ENCODE assay signal across 24 cellular contexts in the genomic region with DNA sequence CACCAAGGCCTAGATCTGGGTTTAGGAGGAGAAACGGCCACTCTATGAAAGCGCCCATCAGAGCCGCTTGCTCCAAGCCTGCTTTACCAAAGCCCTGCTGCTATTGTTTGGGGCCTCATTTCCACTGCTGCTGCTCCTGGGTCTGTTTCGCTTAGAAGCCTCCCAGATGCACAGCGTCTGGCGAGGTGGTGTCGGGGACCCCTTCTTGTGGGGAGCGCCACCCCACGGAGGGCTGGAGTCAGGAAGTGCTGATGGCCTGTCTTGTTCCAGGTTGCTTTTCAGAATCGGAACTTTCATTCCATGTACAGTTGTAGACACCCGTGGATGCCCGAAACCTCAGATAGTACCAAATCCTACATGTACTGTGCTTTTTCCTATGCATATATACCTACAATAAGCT.
"Had no signal": no experiment of that assay in that cellular context is flagged by ENCODE, and none has a peak within 500 bp of the region (broad histone marks: within the 10 kb centered on the region; RNA-seq: fewer than 3 reads in every experiment).

No MANE protein-coding gene starts in this region.

- H3K4me3 ChIP-seq: colonic mucosa, esophagus squamous epithelium, lung, mucosa of descending colon, ovary, right lobe of liver, thoracic aorta had no signal

- H3K27me3 ChIP-seq: colonic mucosa, ovary, right lobe of liver had no signal

- H3K36me3 ChIP-seq: colonic mucosa, esophagus squamous epithelium, ovary, right lobe of liver, thoracic aorta had no signal

- H3K4me1 ChIP-seq: colonic mucosa, right lobe of liver had no signal

- H3K9me3 Mint-ChIP-seq: memory B cell; mesothelial cell of epicardium; naive thymus-derived CD4-positive, alpha-beta T cell; nephron progenitor cell; stimulated activated naive B cell treated with anti-CD40 and anti-IgM and Interleukin-4, amounts not matched to agents 10 μg/mL and 1 μg/mL and 100 μg/mL, for 72 hours; stimulated activated naive CD8-positive, alpha-beta T cell treated with anti-CD3 and anti-CD28 coated beads, Interleukin-15, Interleukin-2, amounts not matched to agents 100 ng/mL and 50 ng/mL, for 24 hours had no signal

- H3K27me3 Mint-ChIP-seq: memory B cell; stimulated activated naive CD8-positive, alpha-beta T cell treated with anti-CD3 and anti-CD28 coated beads, Interleukin-15, Interleukin-2, amounts not matched to agents 100 ng/mL and 50 ng/mL, for 24 hours had no signal

- H3K36me3 Mint-ChIP-seq: memory B cell; mesothelial cell of epicardium; naive thymus-derived CD4-positive, alpha-beta T cell; stimulated activated naive B cell treated with anti-CD40 and anti-IgM and Interleukin-4, amounts not matched to agents 10 μg/mL and 1 μg/mL and 100 μg/mL, for 72 hours had no signal

- DNase-seq: central memory CD4-positive, alpha-beta T cell; colonic mucosa; dermis blood vessel endothelial cell; effector memory CD4-positive, alpha-beta T cell; esophagus squamous epithelium; left ventricle myocardium superior; mucosa of descending colon; naive thymus-derived CD4-positive, alpha-beta T cell; nephron progenitor cell; nucleus accumbens; ovary; posterior cingulate gyrus; retina; right lobe of liver; small intestine; stimulated activated CD4-positive, alpha-beta T cell treated with anti-CD3 and anti-CD28 coated beads, Interleukin-15, amount 100 ng/mL, for 24 hours; stimulated activated CD4-positive, alpha-beta T cell treated with anti-CD3 and anti-CD28 coated beads, Interleukin-2, amount 100 ng/mL, for 48 hours; stimulated activated naive B cell treated with anti-CD40 and anti-IgM and Interleukin-4, amounts not matched to agents 10 μg/mL and 1 μg/mL and 100 μg/mL, for 72 hours; trophoblast cell had no signal

- H3K9me3 ChIP-seq: colonic mucosa, esophagus squamous epithelium, mucosa of descending colon, ovary, right lobe of liver, thoracic aorta had no signal

- ATAC-seq: left ventricle myocardium superior; mucosa of descending colon; naive thymus-derived CD4-positive, alpha-beta T cell; right lobe of liver; stimulated activated naive B cell treated with anti-CD40 and anti-IgM and Interleukin-4, amounts not matched to agents 10 μg/mL and 1 μg/mL and 100 μg/mL, for 72 hours had no signal

- H3K4me3 Mint-ChIP-seq: memory B cell; mesothelial cell of epicardium; naive thymus-derived CD4-positive, alpha-beta T cell; nephron progenitor cell; stimulated activated naive B cell treated with anti-CD40 and anti-IgM and Interleukin-4, amounts not matched to agents 10 μg/mL and 1 μg/mL and 100 μg/mL, for 72 hours had no signal

- H3K27ac Mint-ChIP-seq: memory B cell; mesothelial cell of epicardium; naive thymus-derived CD4-positive, alpha-beta T cell; nephron progenitor cell; stimulated activated naive B cell treated with anti-CD40 and anti-IgM and Interleukin-4, amounts not matched to agents 10 μg/mL and 1 μg/mL and 100 μg/mL, for 72 hours had no signal

- H3K4me1 Mint-ChIP-seq: memory B cell, mesothelial cell of epicardium had no signal

- H3K27ac ChIP-seq: colonic mucosa, ovary, right lobe of liver, thoracic aorta had no signal
